In the genomic region with DNA sequence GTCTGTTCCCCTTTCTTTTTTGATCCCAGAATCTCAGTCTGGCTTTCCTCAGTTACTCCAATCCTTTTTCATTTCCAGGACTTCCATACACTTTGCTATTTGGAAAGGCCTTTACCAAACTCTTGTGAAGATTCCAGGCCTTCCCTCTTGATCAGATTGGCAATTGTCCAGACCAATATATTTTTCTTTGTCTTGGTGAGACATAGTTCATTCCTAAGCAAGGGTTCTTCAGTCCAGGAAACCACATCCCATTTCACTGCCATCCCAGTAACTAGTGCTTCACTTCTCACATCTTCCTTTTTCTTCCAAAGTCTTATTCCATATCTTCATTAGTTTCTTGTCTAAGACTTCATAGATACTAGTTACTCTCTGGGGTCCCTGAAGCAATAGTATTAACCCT, we compare ENCODE assay signal across 20 cellular contexts. TPM values are rescaled to one million over a fixed set of nuclear protein-coding genes. Genes with fewer than 3 reads are reported as not detected.
DNase-seq lines count a peak whose midpoint lies in the region; ATAC-seq, FAIRE-seq and TF ChIP-seq lines count a peak whose summit lies in the region.
"Had no signal": no experiment of that assay in that cellular context is flagged by ENCODE, and none has a peak within 500 bp of the region (broad histone marks: within the 10 kb centered on the region; RNA-seq: fewer than 3 reads in every experiment).

No MANE protein-coding gene starts in this region.

- H3K36me3 ChIP-seq in BJ (ENCODE audit: control insufficient read depth, insufficient read depth, low read length) = no peaks in the 10 kb centered on the region
- no peaks in the 10 kb centered on the region for H3K36me3 ChIP-seq in endothelial cell of umbilical vein (ENCODE audit: control insufficient read depth in 2 of 2, extremely low read depth in 1 of 2, insufficient read depth in 2 of 2, low read length in 2 of 2)
- H3K36me3 ChIP-seq in neural progenitor cell = no peaks in the 10 kb centered on the region
- H3K36me3 ChIP-seq: HAP-1, right lobe of liver had no signal

- H3K27ac ChIP-seq in endothelial cell of umbilical vein (ENCODE audit: insufficient read depth, low read depth, low read length) (no peak overlapping the region), neural progenitor cell (no peak overlapping the region)
- H3K27ac ChIP-seq: right lobe of liver had no signal

- BruUV-seq in endothelial cell of umbilical vein (replicated peaks; lab: Mats Ljungman, UMichigan) = no TSS peak

- H2AFZ ChIP-seq in endothelial cell of umbilical vein (ENCODE audit: low read depth, low read length) = peak overlapping the region; percentile 50
- H2AFZ ChIP-seq in neural progenitor cell (replicated peaks) = peak overlapping the region; percentile 35

- ATAC-seq in GM18520 (IDR thresholded peaks at IDR 0.05; ENCODE audit: unreplicated experiment) = no peak
- ATAC-seq: activated naive CD4-positive, alpha-beta T cell treated with anti-CD3 and anti-CD28 coated beads, Interleukin-2, amount 50 U/mL, for 72 hours; HepG2; right lobe of liver had no signal

- no peak for TF ChIP-seq POLR2A in endothelial cell of umbilical vein (IDR thresholded peaks at IDR 0.05; ENCODE audit: low read depth, low read length)

- dilution Hi-C loops in endothelial cell of umbilical vein (cut with MboI; ENCODE audit: extremely low pct_ligation_motif_present, low sequenced_read_pairs) = no loop called here

- H4K20me1 ChIP-seq in endothelial cell of umbilical vein (replicated peaks; ENCODE audit: control insufficient read depth, extremely low read depth, insufficient read depth, low read length) (no peaks in the 10 kb centered on the region), neural progenitor cell (ENCODE audit: low read depth) (no peaks in the 10 kb centered on the region)

- H3K9me3 Mint-ChIP-seq in neural progenitor cell = no peaks in the 10 kb centered on the region

- H3K4me1 ChIP-seq in endothelial cell of umbilical vein (ENCODE audit: control insufficient read depth, extremely low read depth, insufficient read depth, low read length) (peaks cover 6% of the 10 kb centered on the region), neural progenitor cell (no peaks in the 10 kb centered on the region)
- H3K4me1 ChIP-seq: HAP-1, right lobe of liver had no signal

- no peaks in the 10 kb centered on the region for H3K27me3 ChIP-seq in BJ (ENCODE audit: control insufficient read depth, insufficient read depth, low read length)
- H3K27me3 ChIP-seq in endothelial cell of umbilical vein (ENCODE audit: control insufficient read depth in 2 of 2, insufficient read depth in 2 of 2, low read length in 2 of 2) = no peaks in the 10 kb centered on the region
- no peaks in the 10 kb centered on the region for H3K27me3 ChIP-seq in neural progenitor cell
- H3K27me3 ChIP-seq: right lobe of liver had no signal

- H3K36me3 Mint-ChIP-seq in neural progenitor cell = no peaks in the 10 kb centered on the region
- H3K36me3 Mint-ChIP-seq: activated naive CD4-positive, alpha-beta T cell treated with anti-CD3 and anti-CD28 coated beads, Interleukin-2, amount 50 U/mL, for 72 hours had no signal

- H3K4me3 Mint-ChIP-seq in neural progenitor cell = no peak overlapping the region

- no peak for TF ChIP-seq CTCF in BJ (IDR thresholded peaks at IDR 0.05; ENCODE audit: insufficient read depth, low read depth, low read length)
- TF ChIP-seq CTCF in endothelial cell of umbilical vein (IDR thresholded peaks at IDR 0.05; ENCODE audit: extremely low read depth in 1 of 2, insufficient read depth in 1 of 2, low read depth in 1 of 2, low read length in 2 of 2) = no peak
- no peak for TF ChIP-seq CTCF in neural progenitor cell (IDR thresholded peaks at IDR 0.05)

- CTCF ChIA-PET in BJ (lab: Yijun Ruan, JAX) = interaction anchor here (0.5 to 0.8 kb wide), 2 partner anchors 68 to 322 kb away, joined by 3 to 4 read pairs; no protein-coding TSS in a partner anchor
- CTCF ChIA-PET in endothelial cell of umbilical vein (lab: Charles Lee) = interaction anchor here (0.9 kb wide), 1 partner anchor 20 kb away, joined by 3 read pairs; no protein-coding TSS in a partner anchor

- H3K27me3 Mint-ChIP-seq in neural progenitor cell (ENCODE audit: insufficient read depth, low read depth) = no peaks in the 10 kb centered on the region

- no peak for FAIRE-seq in endothelial cell of umbilical vein (lab: Jason Lieb, UNC)
- FAIRE-seq: HepG2 had no signal

- H3F3A ChIP-seq in neural progenitor cell (ENCODE audit: low read depth) = no peaks in the 10 kb centered on the region

- DNase-seq in BJ (ENCODE audit: low read depth) = peak; percentile 23
- DNase-seq in M059J (ENCODE audit: low read depth) = peak; percentile 77
- peak; percentile 58 for DNase-seq in endothelial cell of umbilical vein (ENCODE audit: low read depth, low spot score)
- no peak for DNase-seq in neural progenitor cell (ENCODE audit: low spot score)
- no peak for DNase-seq in NCI-H2081 (lab: John Stamatoyannopoulos, UW)
- DNase-seq in NCI-H1105 treated with DMSO at 0.1 percent for 48 hours (lab: John Stamatoyannopoulos, UW) = no peak
- no peak for DNase-seq in GF-D8 (lab: John Stamatoyannopoulos, UW)
- DNase-seq: activated T-cell treated with anti-CD3 and anti-CD28 coated beads, Interleukin-2, amount 50 U/mL, for 1 hour; caudate nucleus; mesendoderm; MV-4-11; NCI-H2107; NCI-H748 treated with DMSO at 0.1 percent for 48 hours; right lobe of liver; stimulated activated CD4-positive, alpha-beta T cell treated with anti-CD3 and anti-CD28 coated beads, Interleukin-2, amount 100 ng/mL, for 24 hours had no signal

- H3K4me3 ChIP-seq in BJ (ENCODE audit: low read depth, low read length) (no peak overlapping the region), endothelial cell of umbilical vein (replicated peaks in 1 of 3; ENCODE audit: insufficient read depth in 1 of 3, low read depth in 1 of 3, low read length in 3 of 3) (no peak overlapping the region), neural progenitor cell (no peak overlapping the region)
- H3K4me3 ChIP-seq: HAP-1, right lobe of liver had no signal

- H3K9ac ChIP-seq in endothelial cell of umbilical vein (replicated peaks; ENCODE audit: extremely low read depth, insufficient read depth, low read length) (no peak overlapping the region), neural progenitor cell (no peak overlapping the region)

- H3K9me3 ChIP-seq in endothelial cell of umbilical vein (replicated peaks; ENCODE audit: control insufficient read depth, insufficient read depth, low read length) (no peaks in the 10 kb centered on the region), neural progenitor cell (ENCODE audit: low read depth) (no peaks in the 10 kb centered on the region)
- H3K9me3 ChIP-seq: HAP-1, right lobe of liver had no signal

- H3K4me2 ChIP-seq in endothelial cell of umbilical vein (ENCODE audit: insufficient read depth, low read length) = no peak overlapping the region
- no peak overlapping the region for H3K4me2 ChIP-seq in neural progenitor cell

- H3K4me1 Mint-ChIP-seq in neural progenitor cell = peaks cover 10% of the 10 kb centered on the region

- H3K9me1 ChIP-seq in endothelial cell of umbilical vein (replicated peaks; ENCODE audit: control insufficient read depth, extremely low read depth, insufficient read depth, low read length) = no peaks in the 10 kb centered on the region

- intact Hi-C loops in endothelial cell of umbilical vein (cut with micrococcal nuclease) = no loop called here

- no peaks in the 10 kb centered on the region for H3K79me2 ChIP-seq in endothelial cell of umbilical vein (ENCODE audit: control insufficient read depth, insufficient read depth, low read length)
- no peaks in the 10 kb centered on the region for H3K79me2 ChIP-seq in neural progenitor cell (ENCODE audit: low read depth)

- no peak overlapping the region for H3K27ac Mint-ChIP-seq in neural progenitor cell
- H3K27ac Mint-ChIP-seq: activated naive CD4-positive, alpha-beta T cell treated with anti-CD3 and anti-CD28 coated beads, Interleukin-2, amount 50 U/mL, for 72 hours had no signal

- POLR2A ChIA-PET in BJ (lab: Charles Lee) (no interaction called here), endothelial cell of umbilical vein (lab: Charles Lee) (no interaction called here)

TF ChIP-seq in endothelial cell of umbilical vein, 7 proteins besides CTCF, POLR2A, EP300 and RAD21:
- TF ChIP-seq POLR2AphosphoS5 (IDR thresholded peaks at IDR 0.05; ENCODE audit: insufficient read depth, low read depth, low read length) (no peak), GATA2 (IDR thresholded peaks at IDR 0.05; ENCODE audit: insufficient read depth, insufficient read length, low read depth, low read length) (peak; percentile 59)

RNA-seq across cellular contexts. Expression of a gene that starts 2.1 kb away (rescaled TPM):
- polyA plus RNA-seq in BJ (2011; rRNA removed) = 5.1 and 13.3 TPM in 2 replicates
- polyA minus RNA-seq in BJ (2011; rRNA and poly(A)+ RNA removed) = 4.8 and 6.5 TPM in 2 replicates
- 0.22 and 0.27 TPM in 2 replicates for total RNA-seq in M059J (2014; rRNA removed; shearing (Covaris generic))
- total RNA-seq in endothelial cell of umbilical vein = not detected in 2 replicates
- polyA plus RNA-seq in endothelial cell of umbilical vein = not detected in 2 replicates
- polyA plus RNA-seq in endothelial cell of umbilical vein (2011; cell fraction: cytosol; rRNA removed) = not detected in 2 replicates
- polyA plus RNA-seq in endothelial cell of umbilical vein (2011; cell fraction: nucleus; rRNA removed) = 0.01 TPM in 2 replicates
- polyA plus RNA-seq in endothelial cell of umbilical vein (2012) = not detected in 2 replicates
- polyA minus RNA-seq in endothelial cell of umbilical vein = 0.02 and 0.04 TPM in 2 replicates
- polyA minus RNA-seq in endothelial cell of umbilical vein (2011; cell fraction: cytosol; rRNA and poly(A)+ RNA removed) = not detected
- 0.05 and 0.10 TPM in 2 replicates for polyA minus RNA-seq in endothelial cell of umbilical vein (2011; cell fraction: nucleus; rRNA and poly(A)+ RNA removed)
- total RNA-seq in neural progenitor cell (ENCODE audit: low replicate concordance) = 0.07 and 0.22 TPM in 2 replicates
- total RNA-seq: activated naive CD4-positive, alpha-beta T cell treated with anti-CD3 and anti-CD28 coated beads, Interleukin-2, amount 50 U/mL, for 72 hours; glomerular endothelial cell; HepG2 had no signal
- polyA plus RNA-seq: HepG2 had no signal

Comparison
In these comparisons a context has a peak if more than half of its experiments do, and no peak if none do; other contexts are left out.
1. DNase-seq: peak in BJ (single experiment), M059J (single experiment) and endothelial cell of umbilical vein (single experiment); none in neural progenitor cell (single experiment), NCI-H2081 (0 of 2), NCI-H1105 treated with DMSO at 0.1 percent for 48 hours (single experiment) and GF-D8 (single experiment).